ENCODE assay signal across 8 cellular contexts in the genomic region with DNA sequence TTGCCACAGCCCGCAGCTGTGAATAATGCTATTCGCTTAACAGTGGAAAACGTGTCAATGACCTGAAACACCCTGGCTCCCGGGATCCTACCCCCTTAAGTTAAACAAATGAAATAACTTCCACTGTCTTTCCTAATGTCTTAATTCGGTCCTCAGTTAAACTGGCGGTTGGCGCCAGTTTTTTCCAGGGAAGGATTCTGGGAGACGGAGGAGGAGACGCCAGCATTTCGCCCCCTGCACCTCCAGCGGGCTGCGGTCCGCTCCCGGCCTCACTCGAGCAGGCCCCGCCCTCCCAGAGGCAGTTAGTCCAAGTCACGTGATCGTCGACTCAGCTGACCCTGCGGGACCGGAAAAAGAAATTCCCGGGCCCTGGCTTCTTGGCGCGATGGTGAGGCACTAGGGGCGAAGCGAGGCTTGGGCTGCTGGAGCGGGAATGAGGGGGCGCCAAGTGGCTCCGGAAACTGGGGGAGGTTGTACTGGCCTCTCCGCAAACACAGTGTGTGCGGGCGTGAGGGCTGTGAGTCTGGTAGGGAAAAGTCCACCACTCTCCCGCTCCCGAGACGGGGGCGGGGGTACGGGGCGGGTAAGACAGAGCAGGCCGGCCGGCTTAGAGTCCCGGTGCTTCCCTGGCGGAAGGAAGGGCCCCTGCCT. TPM values are rescaled to one million over a fixed set of nuclear protein-coding genes. Genes with fewer than 3 reads are reported as not detected.
DNase-seq lines count a peak whose midpoint lies in the region; ATAC-seq, FAIRE-seq and TF ChIP-seq lines count a peak whose summit lies in the region.

COMMD4 (plus strand) TSS at position 359 of the 651 bp plus-strand sequence; CDS start at position 386, 27 bp downstream.

- TF ChIP-seq CTCF in LNCaP clone FGC (IDR thresholded peaks at IDR 0.05; ENCODE audit: control insufficient read depth, extremely low read depth, insufficient read depth) (no peak), fibroblast of villous mesenchyme (IDR thresholded peaks at IDR 0.05; ENCODE audit: insufficient read depth, low read depth, low read length) (no peak), nephron progenitor cell (IDR thresholded peaks at IDR 0.05) (no peak)

- peak within 1 kb of the TSS; percentile 99 for H3K4me3 Mint-ChIP-seq in nephron progenitor cell

- peak; percentile 85 for DNase-seq in AG08396 (ENCODE audit: low spot score)
- DNase-seq in GM19239 (ENCODE audit: insufficient read length, low spot score) = no peak
- DNase-seq in LNCaP clone FGC (ENCODE audit: low read depth) = peak; percentile 85
- DNase-seq in SHP77 treated with DMSO at 0.1 percent for 48 hours (lab: John Stamatoyannopoulos, UW) = peak; percentile 83
- DNase-seq in activated gamma-delta T cell treated with Interleukin-2 at 50 U/mL for 16 hours = peak; percentile 59
- DNase-seq in fibroblast of villous mesenchyme (ENCODE audit: low read depth) = peak; percentile 96
- DNase-seq in nephron progenitor cell = peak; percentile 95
- peak; percentile 90 for DNase-seq in stimulated activated naive CD8-positive, alpha-beta T cell treated with anti-CD3 and anti-CD28 coated beads, Interleukin-15, Interleukin-2, amounts not matched to agents 100 U/mL and 50 U/mL, for 24 hours

- H3K4me1 Mint-ChIP-seq in nephron progenitor cell = peaks cover 21% of the 10 kb centered on the region

- H3K27ac Mint-ChIP-seq in nephron progenitor cell = peak within 1 kb of the TSS; percentile 97

- peak; percentile 88 for FAIRE-seq in GM19239 (lab: Jason Lieb, UNC)

- H3K36me3 Mint-ChIP-seq in nephron progenitor cell (ENCODE audit: low read depth) = no peaks in the 10 kb centered on the region

- H3K4me3 ChIP-seq in LNCaP clone FGC (ENCODE audit: low read depth, low read length) (peak within 1 kb of the TSS; percentile 95), fibroblast of villous mesenchyme (ENCODE audit: low read depth, low read length) (peak within 1 kb of the TSS; percentile 90)

- no peaks in the 10 kb centered on the region for H3K9me3 Mint-ChIP-seq in nephron progenitor cell

- peak; percentile 78 for ATAC-seq in stimulated activated naive CD8-positive, alpha-beta T cell treated with anti-CD3 and anti-CD28 coated beads, Interleukin-15, Interleukin-2, amounts not matched to agents 100 U/mL and 50 U/mL, for 24 hours

- H3K27me3 Mint-ChIP-seq in nephron progenitor cell (ENCODE audit: low read depth, poor library complexity) = peaks cover 10% of the 10 kb centered on the region

RNA-seq across cellular contexts. Expression of gene COMMD4, which starts in this region (rescaled TPM):
- 61.7 and 74.7 TPM in 2 replicates for total RNA-seq in fibroblast of villous mesenchyme
